In genomic region chr22:50034126-50035081, GRCh38 we compare ENCODE assay signal across 29 cellular contexts. TPM values are rescaled to one million over a fixed set of nuclear protein-coding genes. Genes with fewer than 3 reads are reported as not detected.
DNase-seq lines count a peak whose midpoint lies in the region; ATAC-seq, FAIRE-seq and TF ChIP-seq lines count a peak whose summit lies in the region.
"Had no signal": no experiment of that assay in that cellular context is flagged by ENCODE, and none has a peak within 500 bp of the region (broad histone marks: within the 10 kb centered on the region; RNA-seq: fewer than 3 reads in every experiment).

No MANE protein-coding gene starts in this region.

- H3K27ac ChIP-seq in SK-N-SH (ENCODE audit: low read depth in 2 of 2, low read length in 1 of 2) (no peak overlapping the region), GM23338 (ENCODE audit: low read depth) (no peak overlapping the region), GM12878 (ENCODE audit: control insufficient read depth, insufficient read depth) (no peak overlapping the region), osteoblast (ENCODE audit: low read depth, low read length) (no peak overlapping the region)
- H3K27ac ChIP-seq: 22Rv1, ovary, Peyer's patch, VCaP had no signal

- RAD21 ChIA-PET in GM12878 (lab: Charles Lee; ENCODE audit: unreplicated experiment), result interaction anchor here (1.2 kb wide), 1 partner anchor 40 kb away, joined by 3 read pairs; no protein-coding TSS in a partner anchor

- H3K27me3 Mint-ChIP-seq in GM23338 (ENCODE audit: insufficient read depth, low read depth, poor library complexity), result peaks cover 13% of the 10 kb centered on the region

- DNase-seq in SK-N-SH (peak; percentile 17), GM23338 (ENCODE audit: low spot score) (no peak), GM12878 (ENCODE audit: low read depth, low spot score) (no peak), osteoblast (ENCODE audit: insufficient read length, low spot score, missing footprints) (peak; percentile 90), NK-92 (lab: John Stamatoyannopoulos, UW; ENCODE audit: unreplicated experiment) (no peak), NCI-H82 (lab: John Stamatoyannopoulos, UW) (no peak)
- DNase-seq: activated CD4-positive, alpha-beta T cell treated with anti-CD3 and anti-CD28 coated beads, Interleukin-2, amount 10 ng/mL, durations not matched to agents 24 days and 14 days; activated CD8-positive, alpha-beta memory T cell treated with anti-CD3 and anti-CD28 coated beads, Interleukin-2, amount 50 U/mL, for 4 hours; amygdala; BE2C; COR-L47; DND-41; left colon; naive thymus-derived CD4-positive, alpha-beta T cell; NCI-H1930; NCI-H2227 treated with DMSO at 0.1 percent for 48 hours; NCI-H774; Peyer's patch; right cardiac atrium had no signal

- H3K9me3 Mint-ChIP-seq in GM23338, result no peaks in the 10 kb centered on the region
- H3K9me3 Mint-ChIP-seq: activated CD4-positive, alpha-beta T cell treated with anti-CD3 and anti-CD28 coated beads, Interleukin-2, amount 10 ng/mL, durations not matched to agents 24 days and 14 days; type B pancreatic cell had no signal

- H4K20me1 ChIP-seq in SK-N-SH (ENCODE audit: insufficient read depth) (no peaks in the 10 kb centered on the region), GM23338 (replicated peaks; ENCODE audit: insufficient read depth) (no peaks in the 10 kb centered on the region), GM12878 (ENCODE audit: control insufficient read depth, insufficient read depth) (no peaks in the 10 kb centered on the region), osteoblast (ENCODE audit: insufficient read depth, low read length) (no peaks in the 10 kb centered on the region)

- H3K9me3 ChIP-seq in SK-N-SH, result no peaks in the 10 kb centered on the region; the same call in 1 of the 2 replicates
- H3K9me3 ChIP-seq in GM12878 (replicated peaks; ENCODE audit: control insufficient read depth, insufficient read depth, low read length), result no peaks in the 10 kb centered on the region; the same call in 2 of the 3 replicates
- no peaks in the 10 kb centered on the region for H3K9me3 ChIP-seq in osteoblast (ENCODE audit: low read depth, low read length)
- H3K9me3 ChIP-seq: BE2C, ovary, Peyer's patch had no signal

- no peak for FAIRE-seq in GM12878 (lab: Jason Lieb, UNC)
- FAIRE-seq: endometrium had no signal

- TF ChIP-seq CTCF in SK-N-SH (IDR thresholded peaks at IDR 0.05) (no peak), GM23338 (conservative IDR thresholded peaks at IDR 0.05; ENCODE audit: low read depth in 2 of 2) (no peak), GM12878 (IDR thresholded peaks at IDR 0.05 in 2 of 3, conservative IDR thresholded peaks at IDR 0.05 in 1 of 3; ENCODE audit: control insufficient read depth in 2 of 3, extremely low read depth in 1 of 3, insufficient read depth in 1 of 3, low read depth in 3 of 3, low read length in 3 of 3) (no peak), osteoblast (IDR thresholded peaks at IDR 0.05; ENCODE audit: extremely low read depth, low read depth, low read length) (no peak)

- H3K4me3 ChIP-seq in SK-N-SH (ENCODE audit: low read depth in 2 of 2, low read length in 1 of 2) (no peak overlapping the region), GM23338 (no peak overlapping the region), GM12878 (no peak overlapping the region), osteoblast (ENCODE audit: insufficient read depth, low read length) (no peak overlapping the region)
- H3K4me3 ChIP-seq: ovary, Peyer's patch had no signal

- no peak for TF ChIP-seq POLR2A in GM12878 (IDR thresholded peaks at IDR 0.05; ENCODE audit: low read depth, low read length)

- WGBS in SK-N-SH (ENCODE audit: low lambda C conversion rate), result 64% methylated on average over 20 of the region's 43 CpGs
- 34% methylated on average over 43 of the region's 43 CpGs for WGBS in GM12878 (ENCODE audit: insufficient coverage, insufficient replicate concordance, low lambda C conversion rate, missing lambda C conversion rate)

- CTCF ChIA-PET in SK-N-SH (lab: Yijun Ruan, JAX) (interaction anchor here (0.8 to 3.4 kb wide), 2 partner anchors 34 to 104 kb away, joined by 3 to 13 read pairs; no protein-coding TSS in a partner anchor), GM12878 (lab: Yijun Ruan, JAX) (no interaction called here)

- no peaks in the 10 kb centered on the region; the same call in 1 of the 2 replicates for H3K27me3 ChIP-seq in SK-N-SH (ENCODE audit: insufficient read depth)
- peaks cover 15% of the 10 kb centered on the region; the same call in 1 of the 2 replicates for H3K27me3 ChIP-seq in GM23338 (ENCODE audit: insufficient read depth)
- H3K27me3 ChIP-seq in GM12878 (replicated peaks in 1 of 2; ENCODE audit: control insufficient read depth in 2 of 2, insufficient read depth in 2 of 2, low read length in 1 of 2), result peaks cover 0 to 4% of the 10 kb centered on the region in 2 experiments; a peak in 1 of 4 replicates
- H3K27me3 ChIP-seq in osteoblast (ENCODE audit: insufficient read depth, low read length), result no peaks in the 10 kb centered on the region
- H3K27me3 ChIP-seq: ovary, Peyer's patch had no signal

- H3K9me2 ChIP-seq in SK-N-SH (no peaks in the 10 kb centered on the region), GM23338 (ENCODE audit: insufficient read depth) (no peaks in the 10 kb centered on the region)

- H3K4me2 ChIP-seq in SK-N-SH, result no peak overlapping the region
- H3K4me2 ChIP-seq in GM23338, result no peak overlapping the region
- peak overlapping the region; percentile 2; the same call in 1 of the 2 replicates for H3K4me2 ChIP-seq in GM12878 (ENCODE audit: control insufficient read depth, insufficient read depth)
- no peak overlapping the region for H3K4me2 ChIP-seq in osteoblast (ENCODE audit: insufficient read depth, low read length)

- peaks cover 0 to 2% of the 10 kb centered on the region in 2 experiments; a peak in 1 of 4 replicates for H3K4me1 ChIP-seq in SK-N-SH (ENCODE audit: control insufficient read depth in 1 of 2, insufficient read depth in 2 of 2, low read depth in 1 of 2, low read length in 1 of 2)
- no peaks in the 10 kb centered on the region for H3K4me1 ChIP-seq in GM23338 (ENCODE audit: insufficient read depth)
- peaks cover 6% of the 10 kb centered on the region; the same call in 1 of the 2 replicates for H3K4me1 ChIP-seq in GM12878 (ENCODE audit: control insufficient read depth, insufficient read depth, low read length)
- no peaks in the 10 kb centered on the region for H3K4me1 ChIP-seq in osteoblast (ENCODE audit: insufficient read depth, low read length)
- H3K4me1 ChIP-seq: BE2C had no signal

- no peaks in the 10 kb centered on the region for H3K4me1 Mint-ChIP-seq in GM23338

- H2AFZ ChIP-seq in SK-N-SH (ENCODE audit: low read depth), result no peak overlapping the region
- peak overlapping the region; percentile 10; the same call in 1 of the 2 replicates for H2AFZ ChIP-seq in GM23338
- no peak overlapping the region for H2AFZ ChIP-seq in GM12878 (ENCODE audit: control insufficient read depth, low read depth, low read length)
- H2AFZ ChIP-seq in osteoblast (ENCODE audit: low read length), result no peak overlapping the region

- no peaks in the 10 kb centered on the region for H3K36me3 Mint-ChIP-seq in GM23338 (ENCODE audit: low read depth)
- H3K36me3 Mint-ChIP-seq: type B pancreatic cell had no signal

- H3K9ac ChIP-seq in SK-N-SH, result no peak overlapping the region
- no peak overlapping the region for H3K9ac ChIP-seq in GM12878 (ENCODE audit: control insufficient read depth, insufficient read depth, low read length)

- ATAC-seq in SK-N-SH treated with all-trans-retinoic acid at 6 μM for 48 hours (no peak), GM23338 (no peak), GM12878 (peak; percentile 34), GM18867 (IDR thresholded peaks at IDR 0.05; ENCODE audit: unreplicated experiment) (no peak)
- ATAC-seq: left colon; naive thymus-derived CD4-positive, alpha-beta T cell; right cardiac atrium had no signal

- TF ChIP-seq RAD21 in SK-N-SH (IDR thresholded peaks at IDR 0.05; ENCODE audit: low read length), result no peak
- TF ChIP-seq RAD21 in GM12878 (IDR thresholded peaks at IDR 0.05; ENCODE audit: insufficient read depth, low read depth, low read length), result no peak

- H3K79me2 ChIP-seq in SK-N-SH (ENCODE audit: insufficient read depth), result no peaks in the 10 kb centered on the region
- H3K79me2 ChIP-seq in GM23338 (replicated peaks; ENCODE audit: insufficient read depth), result no peaks in the 10 kb centered on the region
- no peaks in the 10 kb centered on the region for H3K79me2 ChIP-seq in GM12878 (ENCODE audit: control insufficient read depth, insufficient read depth, low read length)
- H3K79me2 ChIP-seq in osteoblast (ENCODE audit: insufficient read depth, low read length), result no peaks in the 10 kb centered on the region

- in situ Hi-C loops in GM12878 (cut with MboI), result loop anchor here (5.0 to 25.0 kb wide), 2 partner anchors 102 to 697 kb away; no protein-coding TSS in a partner anchor

- H3K36me3 ChIP-seq in SK-N-SH (replicated peaks in 1 of 2; ENCODE audit: control insufficient read depth in 1 of 2, insufficient read depth in 2 of 2, low read length in 1 of 2) (no peaks in the 10 kb centered on the region), GM23338 (ENCODE audit: insufficient read depth) (no peaks in the 10 kb centered on the region), GM12878 (ENCODE audit: control insufficient read depth in 2 of 2, insufficient read depth in 2 of 2, low read length in 1 of 2) (no peaks in the 10 kb centered on the region), osteoblast (ENCODE audit: insufficient read depth, low read length) (no peaks in the 10 kb centered on the region)
- H3K36me3 ChIP-seq: BE2C, ovary, Peyer's patch had no signal

- intact Hi-C loops in GM12878 (cut with micrococcal nuclease; ENCODE audit: unreplicated experiment), result no loop called here

- H3F3A ChIP-seq in SK-N-SH (replicated peaks; ENCODE audit: insufficient read depth) (no peaks in the 10 kb centered on the region), GM23338 (replicated peaks; ENCODE audit: low read depth) (no peaks in the 10 kb centered on the region)

- SMC1A ChIA-PET in GM12878 (lab: Charles Lee; ENCODE audit: uncharacterized antibody, unreplicated experiment), result interaction anchor here (1.4 kb wide), 1 partner anchor 104 kb away, joined by 5 read pairs; no protein-coding TSS in a partner anchor

- BruUV-seq in GM12878 (replicated peaks; lab: Mats Ljungman, UMichigan), result no TSS peak

- no peak overlapping the region for H3K4me3 Mint-ChIP-seq in GM23338
- H3K4me3 Mint-ChIP-seq: activated CD4-positive, alpha-beta T cell treated with anti-CD3 and anti-CD28 coated beads, Interleukin-2, amount 10 ng/mL, durations not matched to agents 24 days and 14 days; type B pancreatic cell had no signal

- TF ChIP-seq EP300 in SK-N-SH (IDR thresholded peaks at IDR 0.05; ENCODE audit: borderline replicate concordance in 1 of 2, low read depth in 1 of 2, low read length in 1 of 2) (no peak), GM12878 (IDR thresholded peaks at IDR 0.05; ENCODE audit: borderline replicate concordance in 1 of 2, control insufficient read depth in 1 of 2, low read depth in 2 of 2, low read length in 2 of 2) (no peak)

- POLR2A ChIA-PET in SK-N-SH (lab: Yijun Ruan, JAX), result interaction anchor here (0.7 to 1.0 kb wide), 2 partner anchors 47 to 101 kb away, joined by 3 read pairs; no protein-coding TSS in a partner anchor
- POLR2A ChIA-PET in GM12878 (lab: Charles Lee), result no interaction called here

- H3K27ac Mint-ChIP-seq in GM23338, result no peak overlapping the region
- H3K27ac Mint-ChIP-seq: activated CD4-positive, alpha-beta T cell treated with anti-CD3 and anti-CD28 coated beads, Interleukin-2, amount 10 ng/mL, durations not matched to agents 24 days and 14 days; naive thymus-derived CD4-positive, alpha-beta T cell; type B pancreatic cell had no signal

RNA-seq across cellular contexts. Expression of gene IL17REL, which starts 21.8 kb away (rescaled TPM):
- not detected in 2 replicates for polyA plus RNA-seq in SK-N-SH (2012; rRNA removed)
- polyA plus RNA-seq in SK-N-SH (2012; cell fraction: cytosol; rRNA removed), result not detected in 2 replicates
- 0.01 TPM in 1 of 2 replicates, not detected in the other for polyA plus RNA-seq in SK-N-SH (2012; cell fraction: nucleus; rRNA removed)
- 0.31 TPM in 1 of 2 replicates, not detected in the other for total RNA-seq in GM23338 (2014; rRNA removed; shearing (Covaris generic))
- polyA plus RNA-seq in GM23338 (2016; fragmentation: Nextera tagmentation; extraction: Ambion mirVana), result not detected in 2 replicates
- 0.33 and 0.34 TPM in 2 replicates for total RNA-seq in GM12878 (2013; cell fraction: nucleolus; rRNA removed)
- not detected in 2 replicates for total RNA-seq in GM12878 (2014; rRNA removed)
- total RNA-seq in GM12878 (2014; rRNA removed; fragmentation: Illumina TruSeq; extraction: Trizol), result not detected in 2 replicates
- not detected in 2 replicates for total RNA-seq in GM12878 (2021)
- polyA plus RNA-seq in GM12878 (2011; ENCODE audit: low read depth), result not detected
- 0.03 TPM in 1 of 2 replicates, not detected in the other for polyA plus RNA-seq in GM12878 (2011; rRNA removed)
- 0.03 TPM in 1 of 2 replicates, not detected in the other for polyA plus RNA-seq in GM12878 (2011; cell fraction: cytosol; rRNA removed)
- polyA plus RNA-seq in GM12878 (2011; cell fraction: nucleus; rRNA removed), result 0.10 and 0.20 TPM in 2 replicates
- 0.04 TPM in 1 of 2 replicates, not detected in the other for polyA plus RNA-seq in GM12878 (2012)
- polyA plus RNA-seq in GM12878 (2014; fragmentation: Illumina TruSeq; extraction: Trizol), result not detected in 2 replicates
- polyA plus RNA-seq in GM12878 (2014; fragmentation: Nextera tagmentation; extraction: Ambion mirVana), result not detected
- polyA plus RNA-seq in GM12878 (2014; rRNA removed), result 0.06 TPM in 1 of 2 replicates, not detected in the other
- not detected for polyA plus RNA-seq in GM12878 (2016; fragmentation: Nextera tagmentation; extraction: Ambion mirVana)
- polyA minus RNA-seq in GM12878 (2011; rRNA and poly(A)+ RNA removed), result not detected in 2 replicates
- not detected in 2 replicates for polyA minus RNA-seq in GM12878 (2011; cell fraction: cytosol; rRNA and poly(A)+ RNA removed)
- polyA minus RNA-seq in GM12878 (2011; cell fraction: nucleus; rRNA and poly(A)+ RNA removed), result not detected in 2 replicates
- not detected in 2 replicates for total RNA-seq in osteoblast
- total RNA-seq: mesenteric fat pad; naive thymus-derived CD4-positive, alpha-beta T cell; SK-MEL-5; T-helper 2 cell treated with Interferon-gamma antibody and Interleukin-4, amounts not matched to agents 100 ng/mL and 5 ng/mL, for 36 hours had no signal
- polyA plus RNA-seq: naive thymus-derived CD4-positive, alpha-beta T cell; right cardiac atrium had no signal

RNA-seq across cellular contexts. Expression of gene TTLL8, which starts 23.7 kb away (rescaled TPM):
- polyA plus RNA-seq in SK-N-SH (2012; rRNA removed), result not detected in 2 replicates
- not detected in 2 replicates for polyA plus RNA-seq in SK-N-SH (2012; cell fraction: cytosol; rRNA removed)
- not detected in 2 replicates for polyA plus RNA-seq in SK-N-SH (2012; cell fraction: nucleus; rRNA removed)
- total RNA-seq in GM23338 (2014; rRNA removed; shearing (Covaris generic)), result not detected in 2 replicates
- not detected in 2 replicates for polyA plus RNA-seq in GM23338 (2016; fragmentation: Nextera tagmentation; extraction: Ambion mirVana)
- total RNA-seq in GM12878 (2013; cell fraction: nucleolus; rRNA removed), result not detected in 2 replicates
- not detected in 2 replicates for total RNA-seq in GM12878 (2014; rRNA removed)
- not detected in 2 replicates for total RNA-seq in GM12878 (2014; rRNA removed; fragmentation: Illumina TruSeq; extraction: Trizol)
- total RNA-seq in GM12878 (2021), result not detected in 2 replicates
- not detected for polyA plus RNA-seq in GM12878 (2011; ENCODE audit: low read depth)
- polyA plus RNA-seq in GM12878 (2011; rRNA removed), result not detected in 2 replicates
- not detected in 2 replicates for polyA plus RNA-seq in GM12878 (2011; cell fraction: cytosol; rRNA removed)
- not detected in 2 replicates for polyA plus RNA-seq in GM12878 (2011; cell fraction: nucleus; rRNA removed)
- polyA plus RNA-seq in GM12878 (2012), result not detected in 2 replicates
- polyA plus RNA-seq in GM12878 (2014; fragmentation: Illumina TruSeq; extraction: Trizol), result not detected in 2 replicates
- not detected for polyA plus RNA-seq in GM12878 (2014; fragmentation: Nextera tagmentation; extraction: Ambion mirVana)
- polyA plus RNA-seq in GM12878 (2014; rRNA removed), result not detected in 2 replicates
- not detected for polyA plus RNA-seq in GM12878 (2016; fragmentation: Nextera tagmentation; extraction: Ambion mirVana)
- polyA minus RNA-seq in GM12878 (2011; rRNA and poly(A)+ RNA removed), result not detected in 2 replicates
- polyA minus RNA-seq in GM12878 (2011; cell fraction: cytosol; rRNA and poly(A)+ RNA removed), result not detected in 2 replicates
- polyA minus RNA-seq in GM12878 (2011; cell fraction: nucleus; rRNA and poly(A)+ RNA removed), result not detected in 2 replicates
- not detected in 2 replicates for total RNA-seq in osteoblast
- total RNA-seq: activated CD4-positive, alpha-beta T cell treated with anti-CD3 and anti-CD28 coated beads, Interleukin-2, amount 10 ng/mL, durations not matched to agents 24 days and 14 days; left colon; mesenteric fat pad; naive thymus-derived CD4-positive, alpha-beta T cell; ovary; Peyer's patch; right cardiac atrium; SK-MEL-5; T-helper 2 cell treated with Interferon-gamma antibody and Interleukin-4, amounts not matched to agents 100 ng/mL and 5 ng/mL, for 36 hours had no signal
- polyA plus RNA-seq: naive thymus-derived CD4-positive, alpha-beta T cell; ovary; right cardiac atrium had no signal

RNA-seq across cellular contexts. Expression of gene MLC1, which starts 50.8 kb away (rescaled TPM):
- polyA plus RNA-seq in SK-N-SH (2012; rRNA removed) (not detected in 2 replicates), GM23338 (2016; fragmentation: Nextera tagmentation; extraction: Ambion mirVana) (not detected in 2 replicates), GM12878 (2011; rRNA removed) (0.07 TPM in 1 of 2 replicates, not detected in the other), GM12878 (2014; fragmentation: Illumina TruSeq; extraction: Trizol) (0.03 TPM in 1 of 2 replicates, not detected in the other), GM12878 (2014; fragmentation: Nextera tagmentation; extraction: Ambion mirVana) (not detected), GM12878 (2014; rRNA removed) (not detected in 2 replicates), GM12878 (2016; fragmentation: Nextera tagmentation; extraction: Ambion mirVana) (under 1 TPM in 1 of 2 experiments, not detected in 1; 0.15 TPM)
- polyA plus RNA-seq in SK-N-SH (2012; cell fraction: cytosol; rRNA removed), result 0.01 TPM in 1 of 2 replicates, not detected in the other
- polyA plus RNA-seq in SK-N-SH (2012; cell fraction: nucleus; rRNA removed), result not detected in 2 replicates
- total RNA-seq in GM23338 (2014; rRNA removed; shearing (Covaris generic)), result not detected in 2 replicates
- not detected in 2 replicates for total RNA-seq in GM12878 (2013; cell fraction: nucleolus; rRNA removed)
- total RNA-seq in GM12878 (2014; rRNA removed) (not detected in 2 replicates), GM12878 (2014; rRNA removed; fragmentation: Illumina TruSeq; extraction: Trizol) (not detected in 2 replicates), GM12878 (2021) (not detected in 2 replicates), osteoblast (under 0.01 and 0.88 TPM in 2 replicates)
- not detected for polyA plus RNA-seq in GM12878 (2011; ENCODE audit: low read depth)
- polyA plus RNA-seq in GM12878 (2011; cell fraction: cytosol; rRNA removed), result 0.10 TPM in 2 replicates
- polyA plus RNA-seq in GM12878 (2011; cell fraction: nucleus; rRNA removed), result 0.07 and 0.12 TPM in 2 replicates
- 0.08 and 0.29 TPM in 2 replicates for polyA plus RNA-seq in GM12878 (2012)
- 0.05 TPM in 1 of 2 replicates, not detected in the other for polyA minus RNA-seq in GM12878 (2011; rRNA and poly(A)+ RNA removed)
- polyA minus RNA-seq in GM12878 (2011; cell fraction: cytosol; rRNA and poly(A)+ RNA removed), result not detected in 2 replicates
- not detected in 2 replicates for polyA minus RNA-seq in GM12878 (2011; cell fraction: nucleus; rRNA and poly(A)+ RNA removed)
- total RNA-seq: activated CD4-positive, alpha-beta T cell treated with anti-CD3 and anti-CD28 coated beads, Interleukin-2, amount 10 ng/mL, durations not matched to agents 24 days and 14 days; Peyer's patch; SK-MEL-5 had no signal

RNA-seq across cellular contexts. Expression of gene MOV10L1, which starts 55.4 kb away (rescaled TPM):
- polyA plus RNA-seq in SK-N-SH (2012; rRNA removed) (2.1 and 3.0 TPM in 2 replicates), GM23338 (2016; fragmentation: Nextera tagmentation; extraction: Ambion mirVana) (1.2 and 1.8 TPM in 2 replicates), GM12878 (2011; rRNA removed) (not detected in 2 replicates), GM12878 (2014; fragmentation: Illumina TruSeq; extraction: Trizol) (not detected in 2 replicates), GM12878 (2014; fragmentation: Nextera tagmentation; extraction: Ambion mirVana) (not detected), GM12878 (2014; rRNA removed) (0.22 TPM in 1 of 2 replicates, not detected in the other), GM12878 (2016; fragmentation: Nextera tagmentation; extraction: Ambion mirVana) (not detected)
- 0.59 and 0.94 TPM in 2 replicates for polyA plus RNA-seq in SK-N-SH (2012; cell fraction: cytosol; rRNA removed)
- 19.6 and 23.9 TPM in 2 replicates for polyA plus RNA-seq in SK-N-SH (2012; cell fraction: nucleus; rRNA removed)
- 0.62 and 0.73 TPM in 2 replicates for total RNA-seq in GM23338 (2014; rRNA removed; shearing (Covaris generic))
- total RNA-seq in GM12878 (2013; cell fraction: nucleolus; rRNA removed), result not detected in 2 replicates
- total RNA-seq in GM12878 (2014; rRNA removed) (not detected in 2 replicates), GM12878 (2014; rRNA removed; fragmentation: Illumina TruSeq; extraction: Trizol) (not detected in 2 replicates), GM12878 (2021) (not detected in 2 replicates), osteoblast (0.36 and 0.59 TPM in 2 replicates)
- not detected for polyA plus RNA-seq in GM12878 (2011; ENCODE audit: low read depth)
- polyA plus RNA-seq in GM12878 (2011; cell fraction: cytosol; rRNA removed), result not detected in 2 replicates
- polyA plus RNA-seq in GM12878 (2011; cell fraction: nucleus; rRNA removed), result not detected in 2 replicates
- polyA plus RNA-seq in GM12878 (2012), result 0.10 and 0.18 TPM in 2 replicates
- polyA minus RNA-seq in GM12878 (2011; rRNA and poly(A)+ RNA removed), result not detected in 2 replicates
- not detected in 2 replicates for polyA minus RNA-seq in GM12878 (2011; cell fraction: cytosol; rRNA and poly(A)+ RNA removed)
- polyA minus RNA-seq in GM12878 (2011; cell fraction: nucleus; rRNA and poly(A)+ RNA removed), result not detected in 2 replicates
- total RNA-seq: activated CD4-positive, alpha-beta T cell treated with anti-CD3 and anti-CD28 coated beads, Interleukin-2, amount 10 ng/mL, durations not matched to agents 24 days and 14 days; naive thymus-derived CD4-positive, alpha-beta T cell; T-helper 2 cell treated with Interferon-gamma antibody and Interleukin-4, amounts not matched to agents 100 ng/mL and 5 ng/mL, for 36 hours had no signal
- polyA plus RNA-seq: naive thymus-derived CD4-positive, alpha-beta T cell had no signal

Comparison
In these comparisons a context has a peak if more than half of its experiments do, and no peak if none do; other contexts are left out.
1. DNase-seq: peak in SK-N-SH (single experiment) and osteoblast (single experiment); none in GM23338 (single experiment), GM12878 (single experiment), NK-92 (single experiment) and NCI-H82 (single experiment).
2. Of the 26 proteins assayed by ChIP-seq in both GM12878 and SK-N-SH: peak only in GM12878: TCF12; only in SK-N-SH: none; in both: none; in neither: 25.